ENCODE assay signal across 8 cellular contexts in the genomic region with DNA sequence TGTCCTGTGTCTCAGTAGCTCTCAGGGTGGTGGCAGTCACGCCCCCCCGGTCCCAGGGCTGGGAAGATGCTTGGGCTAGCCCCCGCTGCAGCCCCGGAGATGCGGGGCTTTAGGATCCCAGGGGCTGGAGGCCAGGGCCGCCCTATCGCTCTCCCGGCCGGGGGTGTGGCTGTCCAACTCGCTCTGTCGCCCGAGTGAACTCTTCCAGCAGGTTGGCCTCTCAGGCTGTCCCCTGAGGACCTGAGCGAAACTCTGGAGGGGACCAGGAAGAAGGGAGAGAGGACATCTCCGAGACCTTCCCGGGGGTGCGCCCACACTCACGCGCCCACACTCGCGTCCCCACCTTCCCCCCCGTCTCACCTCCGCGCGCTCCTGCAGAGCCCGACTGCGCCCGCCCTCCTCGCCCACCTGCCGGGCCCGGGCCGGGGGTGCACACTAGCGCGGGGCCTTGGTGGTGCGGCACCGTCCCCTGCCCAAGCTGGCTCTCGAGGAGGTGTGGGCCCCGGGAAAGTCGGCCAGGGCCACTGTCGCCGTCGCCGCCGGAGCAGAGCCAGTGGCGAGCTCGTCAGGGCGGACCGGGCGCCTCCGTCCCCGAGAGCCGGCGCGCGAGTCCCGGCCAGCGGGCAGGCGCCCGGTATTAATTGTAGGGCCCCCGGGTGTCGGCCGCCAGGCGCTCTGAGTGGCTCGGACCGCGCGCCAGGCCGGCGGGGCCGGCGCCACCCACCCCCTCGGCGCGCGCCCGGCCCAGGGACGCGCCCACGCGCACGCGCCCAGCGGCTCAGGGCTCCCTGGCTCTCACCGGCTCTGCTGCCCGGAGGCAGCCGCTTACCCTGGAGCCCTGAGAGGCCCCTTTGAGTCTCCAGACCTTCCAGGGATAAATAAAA.
DNase-seq lines count a peak whose midpoint lies in the region; ATAC-seq and TF ChIP-seq lines count a peak whose summit lies in the region.

No MANE protein-coding gene starts in this region.

- H3K4me1 ChIP-seq in DND-41 (ENCODE audit: insufficient read depth, low read length): peaks cover 34% of the 10 kb centered on the region
- peaks cover 6 to 47% (median 12%) of the 10 kb centered on the region in 3 donors for H3K4me1 ChIP-seq in esophagus squamous epithelium
- peaks cover 33% of the 10 kb centered on the region for H3K4me1 ChIP-seq in muscle layer of colon (ENCODE audit: insufficient read depth, low read length)
- peaks cover 0 to 36% (median 11%) of the 10 kb centered on the region in 4 donors for H3K4me1 ChIP-seq in transverse colon

- DNase-seq in DND-41 (no peak), NB4 (ENCODE audit: low read depth) (no peak), activated T-cell treated with anti-CD3 and anti-CD28 coated beads for 4 hours (peak; percentile 4), esophagus squamous epithelium (lab: John Stamatoyannopoulos, UW) (no peak), transverse colon (peak; percentile 70), NAMALWA (ENCODE audit: low spot score) (no peak)

- H3K27ac ChIP-seq in DND-41 (ENCODE audit: low read length) (peak overlapping the region; percentile 86), esophagus squamous epithelium (peak overlapping the region; percentile 96 to 100 (median 98)), muscle layer of colon (ENCODE audit: low read depth, low read length) (peak overlapping the region; percentile 92), transverse colon (peak overlapping the region; percentile 95 to 99 (median 96))

- H3K36me3 ChIP-seq in DND-41 (ENCODE audit: insufficient read depth, low read length): no peaks in the 10 kb centered on the region; the same call in 1 of the 2 replicates
- no peaks in the 10 kb centered on the region for H3K36me3 ChIP-seq in esophagus squamous epithelium
- H3K36me3 ChIP-seq in muscle layer of colon (ENCODE audit: insufficient read depth, low read length): peaks cover 5% of the 10 kb centered on the region
- H3K36me3 ChIP-seq in transverse colon: no peaks in the 10 kb centered on the region

- 0% methylated on average over 4 of the region's 85 CpGs; no CpG with 5 or more reads in 1 of the 2 donors for WGBS in esophagus squamous epithelium, 2 donors
- WGBS in transverse colon (ENCODE audit: low coverage in 1 of 2), 2 donors: 0 to 3% methylated on average over 9 to 60 of the region's 85 CpGs

- in situ Hi-C loops in transverse colon (cut with MboI; ENCODE audit: low pct_ligation_motif_present in 1 of 4, low pct_unique_long_range_greater_than_20kb in 1 of 4, low sequenced_read_pairs in 3 of 4): loop anchor here in 1 of 4 donors (25.0 kb wide), 1 partner anchor 224 kb away; no protein-coding TSS in a partner anchor

- intact Hi-C loops in esophagus squamous epithelium (cut with DNase I): loop anchor here (10.0 kb wide), 3 partner anchors 108 to 258 kb away; no protein-coding TSS in a partner anchor
- intact Hi-C loops in transverse colon (cut with DNase I; ENCODE audit: low total_unique reads): loop anchor here (5.0 to 10.0 kb wide), 2 partner anchors 68 to 121 kb away; no protein-coding TSS in a partner anchor

- H3K9ac ChIP-seq in DND-41 (ENCODE audit: low read depth, low read length): peak overlapping the region; percentile 97
- peak overlapping the region; percentile 95 for H3K9ac ChIP-seq in muscle layer of colon (ENCODE audit: low read length)

- peak overlapping the region; percentile 95 for H2AFZ ChIP-seq in DND-41 (ENCODE audit: low read depth, low read length)

- no peaks in the 10 kb centered on the region for H3K27me3 ChIP-seq in DND-41 (ENCODE audit: insufficient read depth, low read length, poor library complexity)
- no peaks in the 10 kb centered on the region for H3K27me3 ChIP-seq in esophagus squamous epithelium
- H3K27me3 ChIP-seq in muscle layer of colon (ENCODE audit: control insufficient read depth in 1 of 2, insufficient read depth in 2 of 2, low read length in 2 of 2): no peaks in the 10 kb centered on the region
- no peaks in the 10 kb centered on the region for H3K27me3 ChIP-seq in transverse colon

- H3K4me3 ChIP-seq in DND-41 (ENCODE audit: low read depth in 1 of 2, low read length in 2 of 2): peak overlapping the region; percentile 84 to 89; a peak in 3 of 4 replicates
- H3K4me3 ChIP-seq in NB4 (ENCODE audit: low read depth, low read length): peak overlapping the region; percentile 36
- H3K4me3 ChIP-seq in esophagus squamous epithelium: peak overlapping the region; percentile 67 to 97 (median 84)
- H3K4me3 ChIP-seq in muscle layer of colon (ENCODE audit: low read depth in 1 of 2, low read length in 2 of 2): peak overlapping the region; percentile 96
- H3K4me3 ChIP-seq in transverse colon: peak overlapping the region; percentile 66 to 96 (median 84)

- 0 out of 2 replicates have a peak, but pooled peaks cover 2% of the 10 kb centered on the region for H4K20me1 ChIP-seq in DND-41 (ENCODE audit: insufficient read depth, low read length)

- H3K4me2 ChIP-seq in DND-41 (ENCODE audit: insufficient read depth, low read length): peak overlapping the region; percentile 93

- H3K9me3 ChIP-seq in DND-41 (ENCODE audit: insufficient read depth, low read length, severe bottlenecking) (no peaks in the 10 kb centered on the region), esophagus squamous epithelium (no peaks in the 10 kb centered on the region), muscle layer of colon (ENCODE audit: low read length) (no peaks in the 10 kb centered on the region), transverse colon (no peaks in the 10 kb centered on the region)

- TF ChIP-seq POLR2A in NB4 (IDR thresholded peaks at IDR 0.05; ENCODE audit: extremely low read depth, insufficient read length) (no peak), esophagus squamous epithelium (IDR thresholded peaks at IDR 0.05) (peak in 2 of 4 donors; percentile 73 to 80), transverse colon (IDR thresholded peaks at IDR 0.05) (peak; percentile 57)

- no peak for TF ChIP-seq CTCF in DND-41 (IDR thresholded peaks at IDR 0.05; ENCODE audit: borderline replicate concordance, extremely low read depth, low read length, poor library complexity, severe bottlenecking)
- TF ChIP-seq CTCF in NB4 (IDR thresholded peaks at IDR 0.05; ENCODE audit: low read depth, low read length): no peak
- TF ChIP-seq CTCF in esophagus squamous epithelium (IDR thresholded peaks at IDR 0.05): peak in 2 of 6 experiments; percentile 19 to 33
- TF ChIP-seq CTCF in transverse colon (IDR thresholded peaks at IDR 0.05): no peak

- TF ChIP-seq EP300 in transverse colon (IDR thresholded peaks at IDR 0.05; ENCODE audit: low read depth): no peak

- ATAC-seq in DND-41 (ENCODE audit: insufficient read depth, low read depth) (peak; percentile 5), GM18517 (IDR thresholded peaks at IDR 0.05; ENCODE audit: unreplicated experiment) (no peak)

- H3K79me2 ChIP-seq in DND-41 (ENCODE audit: insufficient read depth, low read length): peaks cover 38% of the 10 kb centered on the region

Comparison
In these comparisons a context has a peak if more than half of its experiments do, and no peak if none do; other contexts are left out.
1. DNase-seq: peak in activated T-cell treated with anti-CD3 and anti-CD28 coated beads for 4 hours (single experiment) and transverse colon (single experiment); none in DND-41 (single experiment), NB4 (single experiment), esophagus squamous epithelium (single experiment) and NAMALWA (single experiment).
2. H3K4me3 ChIP-seq: peak in every context shown above with its lines; median percentile 96 in muscle layer of colon; 86 in DND-41; 84 in esophagus squamous epithelium; 84 in transverse colon; 36 in NB4.
3. Peak in every context shown above with its lines, with median percentiles within 50 percentile points of each other: H3K27ac ChIP-seq.